Comparison of ENCODE assay signal across 16 cellular contexts in the genomic region with DNA sequence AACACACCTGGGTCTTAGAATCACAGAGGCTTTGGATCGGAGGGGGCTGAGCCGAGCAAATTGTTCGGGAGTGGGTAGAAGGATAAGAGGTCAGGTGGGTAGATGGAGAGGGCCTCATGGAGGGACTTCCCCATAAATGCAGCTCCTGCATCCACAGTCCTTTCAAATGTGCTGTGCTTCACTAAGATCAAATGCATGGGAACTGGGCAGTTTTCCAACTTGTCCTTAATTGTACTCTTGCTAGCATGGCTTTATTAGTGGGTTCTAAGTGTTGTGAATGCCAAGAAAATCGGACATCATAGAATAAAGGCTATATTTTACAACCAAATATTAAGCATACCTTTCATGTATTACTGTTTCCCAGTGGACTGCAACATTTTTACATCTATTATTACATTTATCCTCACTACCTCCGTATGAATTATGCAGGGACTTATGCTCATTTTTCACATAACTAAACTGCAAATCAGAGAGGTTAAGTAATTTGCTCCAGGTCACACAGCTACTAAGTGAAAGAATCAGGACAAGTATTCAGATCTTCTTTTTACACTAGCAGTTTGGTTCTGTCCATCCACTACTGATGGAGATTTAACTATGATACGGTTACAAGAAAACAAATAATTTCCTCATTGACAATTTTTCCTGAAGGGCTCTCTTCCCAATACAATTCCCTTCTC.
DNase-seq lines count a peak whose midpoint lies in the region; ATAC-seq, FAIRE-seq and TF ChIP-seq lines count a peak whose summit lies in the region.
"Had no signal": no experiment of that assay in that cellular context is flagged by ENCODE, and none has a peak within 500 bp of the region (broad histone marks: within the 10 kb centered on the region; RNA-seq: fewer than 3 reads in every experiment).

No MANE protein-coding gene starts in this region.

- H3K36me3 ChIP-seq in K562 (ENCODE audit: control insufficient read depth, insufficient read depth, low read length) (no peaks in the 10 kb centered on the region), brain microvascular endothelial cell (replicated peaks) (no peaks in the 10 kb centered on the region), sigmoid colon (no peaks in the 10 kb centered on the region)
- H3K36me3 ChIP-seq: breast epithelium had no signal

- no peak for FAIRE-seq in K562 (lab: Jason Lieb, UNC)
- FAIRE-seq: GM12891 had no signal

- H2AFZ ChIP-seq in K562 (ENCODE audit: low read depth, low read length), result no peak overlapping the region

- H3K27me3 ChIP-seq in K562 (ENCODE audit: control insufficient read depth in 2 of 2, insufficient read depth in 2 of 2, low read length in 2 of 2) (no peaks in the 10 kb centered on the region), brain microvascular endothelial cell (replicated peaks) (no peaks in the 10 kb centered on the region), sigmoid colon (no peaks in the 10 kb centered on the region)
- H3K27me3 ChIP-seq: breast epithelium had no signal

- POLR2A ChIA-PET in K562 (lab: Yijun Ruan, JAX), result interaction anchor here (0.6 to 2.3 kb wide), 3 partner anchors 9 to 52 kb away, joined by 3 to 9 read pairs (median 6); no protein-coding TSS in a partner anchor

- CTCF ChIA-PET in K562 (lab: Yijun Ruan, JAX; ENCODE audit: low intra/inter-chr PET ratio), result no interaction called here

- no peaks in the 10 kb centered on the region for H3K79me2 ChIP-seq in K562 (ENCODE audit: control insufficient read depth, insufficient read depth, low read length)

- H3K9me1 ChIP-seq in K562 (ENCODE audit: control insufficient read depth, insufficient read depth, low read length), result no peaks in the 10 kb centered on the region

- H3K4me2 ChIP-seq in K562 (ENCODE audit: insufficient read depth, low read length), result no peak overlapping the region

- WGBS in K562 (ENCODE audit: insufficient coverage, low coverage, missing lambda C conversion rate), result 29% methylated on average over 6 of the region's 6 CpGs
- WGBS in sigmoid colon, 2 donors, result 74 to 83% methylated on average over 6 of the region's 6 CpGs

- H3K9me3 ChIP-seq in K562 (replicated peaks; ENCODE audit: control insufficient read depth, insufficient read depth, low read depth, low read length), result no peaks in the 10 kb centered on the region
- no peaks in the 10 kb centered on the region for H3K9me3 ChIP-seq in sigmoid colon
- H3K9me3 ChIP-seq: breast epithelium had no signal

- TF ChIP-seq POLR2A in K562 (conservative IDR thresholded peaks at IDR 0.05), result no peak
- no peak for TF ChIP-seq POLR2A in sigmoid colon (IDR thresholded peaks at IDR 0.05)

- no peak for TF ChIP-seq RAD21 in K562 (CRISPR knock-in tag; conservative IDR thresholded peaks at IDR 0.05 in 1 of 2, IDR thresholded peaks at IDR 0.05 in 1 of 2)

- no peak overlapping the region for H3K9ac ChIP-seq in K562 (ENCODE audit: insufficient read depth in 1 of 2, low read depth in 2 of 2, low read length in 2 of 2)

- in situ Hi-C loops in K562 (cut with MboI), result no loop called here
- in situ Hi-C loops in G401 (cut with HindIII; ENCODE audit: low sequenced_read_pairs), result no loop called here
- in situ Hi-C loops in brain microvascular endothelial cell (cut with HindIII; ENCODE audit: low pct_ligation_motif_present, low sequenced_read_pairs), result no loop called here

- H3K4me1 ChIP-seq in K562 (replicated peaks in 1 of 2; ENCODE audit: control insufficient read depth in 2 of 2, insufficient read depth in 2 of 2, low read length in 2 of 2) (peaks cover 0 to 13% of the 10 kb centered on the region in 2 experiments; a peak in 4 of 5 replicates), sigmoid colon (peaks cover 0 to 5% (median 5%) of the 10 kb centered on the region in 4 donors)

- no TSS peak for BruUV-seq in K562 (replicated peaks; lab: Mats Ljungman, UMichigan)

- DNase-seq in COR-L47 (lab: John Stamatoyannopoulos, UW), result peak; percentile 66
- peak; percentile 87 for DNase-seq in DMS79 treated with DMSO at 0.1 percent for 48 hours (lab: John Stamatoyannopoulos, UW)
- DNase-seq in NCI-H2196 (lab: John Stamatoyannopoulos, UW; ENCODE audit: unreplicated experiment), result peak; percentile 69
- DNase-seq in K562 (ENCODE audit: extremely low read depth in 1 of 4, low spot score in 3 of 4), result no peak
- DNase-seq in cerebellar cortex (ENCODE audit: low spot score), result no peak
- no peak for DNase-seq in G401 (ENCODE audit: low spot score)
- no peak for DNase-seq in brain microvascular endothelial cell
- no peak for DNase-seq in sigmoid colon
- DNase-seq: activated naive CD4-positive, alpha-beta T cell treated with anti-CD3 and anti-CD28 coated beads, Interleukin-2, amount 50 U/mL, for 16 hours; nucleus accumbens had no signal

- intact Hi-C loops in K562 (cut with micrococcal nuclease) (no loop called here), sigmoid colon (cut with DNase I) (no loop called here)

- no peak overlapping the region for H3K27ac ChIP-seq in K562 (ENCODE audit: extremely low read depth, low read depth, low read length)
- no peak overlapping the region for H3K27ac ChIP-seq in brain microvascular endothelial cell
- no peak overlapping the region for H3K27ac ChIP-seq in sigmoid colon
- H3K27ac ChIP-seq: breast epithelium, C4-2B, RWPE1 had no signal

- H4K20me1 ChIP-seq in K562 (replicated peaks; ENCODE audit: control insufficient read depth, insufficient read depth, low read length), result no peaks in the 10 kb centered on the region

- ATAC-seq in K562, result no peak
- ATAC-seq: WTC11 had no signal

- H3K4me3 ChIP-seq in K562 (no peak overlapping the region), brain microvascular endothelial cell (ENCODE audit: low read depth, low read length) (no peak overlapping the region), sigmoid colon (no peak overlapping the region)
- H3K4me3 ChIP-seq: breast epithelium, skin epidermis had no signal

- TF ChIP-seq EP300 in K562 (IDR thresholded peaks at IDR 0.05; ENCODE audit: low read length), result no peak
- TF ChIP-seq EP300 in sigmoid colon (IDR thresholded peaks at IDR 0.05), result no peak

- TF ChIP-seq CTCF in K562 (IDR thresholded peaks at IDR 0.05 in 2 of 3, conservative IDR thresholded peaks at IDR 0.05 in 1 of 3; ENCODE audit: insufficient read depth in 2 of 3, low read depth in 1 of 3, low read length in 3 of 3), result no peak
- TF ChIP-seq CTCF in brain microvascular endothelial cell (IDR thresholded peaks at IDR 0.05; ENCODE audit: low read depth, low read length, missing control alignments), result no peak
- no peak for TF ChIP-seq CTCF in sigmoid colon (IDR thresholded peaks at IDR 0.05)

TF ChIP-seq in K562, 482 proteins besides CTCF, POLR2A, EP300 and RAD21 (continues in another document):
- TF ChIP-seq RUNX1 (IDR thresholded peaks at IDR 0.05; ENCODE audit: low read depth) (no peak), NR2C2 (CRISPR knock-in tag; IDR thresholded peaks at IDR 0.05) (no peak), NR2C2 (tag; IDR thresholded peaks at IDR 0.05) (no peak), ZNF79 (CRISPR knock-in tag; IDR thresholded peaks at IDR 0.05; ENCODE audit: low read depth) (no peak), FUS (optimal IDR thresholded peaks at IDR 0.05; ENCODE audit: low read depth, low read length) (no peak), CBX3 (IDR thresholded peaks at IDR 0.05; ENCODE audit: borderline replicate concordance in 1 of 2, low read length in 2 of 2) (no peak), KDM1A (IDR thresholded peaks at IDR 0.05) (0 out of 4 replicates have a peak, but pooled peaks of 1 of the 2 experiments have one; percentile 33), RBM25 (IDR thresholded peaks at IDR 0.05; ENCODE audit: low read depth, low read length, severe bottlenecking) (peak; percentile 92), WHSC1 (IDR thresholded peaks at IDR 0.05; ENCODE audit: low read length) (no peak), CHD4 (IDR thresholded peaks at IDR 0.05; ENCODE audit: insufficient read depth, insufficient replicate concordance, low read depth, low read length, poor library complexity, severe bottlenecking) (peak; percentile 72), DDX20 (tag; IDR thresholded peaks at IDR 0.05; ENCODE audit: low read depth) (no peak), BCOR (IDR thresholded peaks at IDR 0.05) (peak; percentile 61), ZFP36 (IDR thresholded peaks at IDR 0.05; ENCODE audit: low read depth, low read length, partially characterized antibody) (peak; percentile 52)
- TF ChIP-seq, protein P1, sequence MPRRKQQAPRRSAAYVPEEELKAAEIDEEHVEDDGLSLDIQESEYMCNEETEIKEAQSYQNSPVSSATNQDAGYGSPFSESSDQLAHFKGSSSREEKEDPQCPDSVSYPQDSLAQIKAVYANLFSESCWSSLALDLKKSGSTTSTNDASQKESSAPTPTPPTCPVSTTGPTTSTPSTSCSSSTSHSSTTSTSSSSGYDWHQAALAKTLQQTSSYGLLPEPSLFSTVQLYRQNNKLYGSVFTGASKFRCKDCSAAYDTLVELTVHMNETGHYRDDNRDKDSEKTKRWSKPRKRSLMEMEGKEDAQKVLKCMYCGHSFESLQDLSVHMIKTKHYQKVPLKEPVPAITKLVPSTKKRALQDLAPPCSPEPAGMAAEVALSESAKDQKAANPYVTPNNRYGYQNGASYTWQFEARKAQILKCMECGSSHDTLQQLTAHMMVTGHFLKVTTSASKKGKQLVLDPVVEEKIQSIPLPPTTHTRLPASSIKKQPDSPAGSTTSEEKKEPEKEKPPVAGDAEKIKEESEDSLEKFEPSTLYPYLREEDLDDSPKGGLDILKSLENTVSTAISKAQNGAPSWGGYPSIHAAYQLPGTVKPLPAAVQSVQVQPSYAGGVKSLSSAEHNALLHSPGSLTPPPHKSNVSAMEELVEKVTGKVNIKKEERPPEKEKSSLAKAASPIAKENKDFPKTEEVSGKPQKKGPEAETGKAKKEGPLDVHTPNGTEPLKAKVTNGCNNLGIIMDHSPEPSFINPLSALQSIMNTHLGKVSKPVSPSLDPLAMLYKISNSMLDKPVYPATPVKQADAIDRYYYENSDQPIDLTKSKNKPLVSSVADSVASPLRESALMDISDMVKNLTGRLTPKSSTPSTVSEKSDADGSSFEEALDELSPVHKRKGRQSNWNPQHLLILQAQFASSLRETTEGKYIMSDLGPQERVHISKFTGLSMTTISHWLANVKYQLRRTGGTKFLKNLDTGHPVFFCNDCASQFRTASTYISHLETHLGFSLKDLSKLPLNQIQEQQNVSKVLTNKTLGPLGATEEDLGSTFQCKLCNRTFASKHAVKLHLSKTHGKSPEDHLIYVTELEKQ (CRISPR knock-in tag; IDR thresholded peaks at IDR 0.05), result no peak

Comparison
In these comparisons a context has a peak if more than half of its experiments do, and no peak if none do; other contexts are left out.
1. DNase-seq: peak in COR-L47 (single experiment), DMS79 treated with DMSO at 0.1 percent for 48 hours (single experiment) and NCI-H2196 (single experiment); none in K562 (0 of 4), cerebellar cortex (single experiment), G401 (single experiment), brain microvascular endothelial cell (single experiment) and sigmoid colon (single experiment).